1 cellular context compared by ENCODE assay signal in genomic region chr3:28320981-28321380, GRCh38.
TF ChIP-seq lines count a peak whose summit lies in the region.

No MANE protein-coding gene starts in this region.

TF ChIP-seq in HepG2, 621 proteins besides CTCF, POLR2A, EP300 and RAD21 (continued from another document and continues in another):
- no peak for TF ChIP-seq CERS6 (CRISPR knock-in tag; IDR thresholded peaks at IDR 0.05)
- TF ChIP-seq RARA (CRISPR knock-in tag; IDR thresholded peaks at IDR 0.05), result peak; percentile 70
- peak; percentile 79; the same call in 1 of the 2 replicates for TF ChIP-seq PPARG (CRISPR knock-in tag; conservative IDR thresholded peaks at IDR 0.05)
- no peak for TF ChIP-seq NFKBIZ (CRISPR knock-in tag; IDR thresholded peaks at IDR 0.05)
- no peak for TF ChIP-seq ZBTB44 (CRISPR knock-in tag; IDR thresholded peaks at IDR 0.05)
- TF ChIP-seq SKIL (CRISPR knock-in tag; IDR thresholded peaks at IDR 0.05; ENCODE audit: borderline replicate concordance), result no peak
- no peak for TF ChIP-seq PLSCR1 (CRISPR knock-in tag; IDR thresholded peaks at IDR 0.05; ENCODE audit: borderline replicate concordance)
- TF ChIP-seq SALL2 (CRISPR knock-in tag; IDR thresholded peaks at IDR 0.05), result no peak
- no peak for TF ChIP-seq ZNF441 (CRISPR knock-in tag; IDR thresholded peaks at IDR 0.05; ENCODE audit: borderline replicate concordance)
- TF ChIP-seq GATAD2A (CRISPR knock-in tag; IDR thresholded peaks at IDR 0.05), result peak; percentile 56; the same call in 1 of the 2 replicates
- TF ChIP-seq TEF (CRISPR knock-in tag; IDR thresholded peaks at IDR 0.05), result no peak
- no peak for TF ChIP-seq CENPX (CRISPR knock-in tag; IDR thresholded peaks at IDR 0.05)
- no peak for TF ChIP-seq RBFOX2 (IDR thresholded peaks at IDR 0.05; ENCODE audit: low read depth, low read length)
- TF ChIP-seq ZNF12 (CRISPR knock-in tag; IDR thresholded peaks at IDR 0.05), result no peak
- no peak for TF ChIP-seq E2F1 (CRISPR knock-in tag; IDR thresholded peaks at IDR 0.05)
- TF ChIP-seq ZNF879 (CRISPR knock-in tag; IDR thresholded peaks at IDR 0.05), result no peak
- TF ChIP-seq ZNF24 (IDR thresholded peaks at IDR 0.05), result no peak
- TF ChIP-seq MYC (CRISPR knock-in tag; IDR thresholded peaks at IDR 0.05; ENCODE audit: borderline replicate concordance), result no peak
- no peak for TF ChIP-seq RFX3 (CRISPR knock-in tag; IDR thresholded peaks at IDR 0.05)
- TF ChIP-seq CREB3 (CRISPR knock-in tag; IDR thresholded peaks at IDR 0.05), result no peak
- TF ChIP-seq ZNF773 (CRISPR knock-in tag; IDR thresholded peaks at IDR 0.05; ENCODE audit: borderline replicate concordance), result no peak
- TF ChIP-seq ZBTB40 (IDR thresholded peaks at IDR 0.05), result no peak
- no peak for TF ChIP-seq ZBTB40 (CRISPR knock-in tag; IDR thresholded peaks at IDR 0.05)
- peak; percentile 26; the same call in 1 of the 2 replicates for TF ChIP-seq SAP130 (CRISPR knock-in tag; IDR thresholded peaks at IDR 0.05; ENCODE audit: low read depth)
- TF ChIP-seq DPF2 (CRISPR knock-in tag; IDR thresholded peaks at IDR 0.05; ENCODE audit: borderline replicate concordance, low read depth), result peak; percentile 47; the same call in 1 of the 2 replicates
- TF ChIP-seq MIXL1 (CRISPR knock-in tag; IDR thresholded peaks at IDR 0.05), result no peak
- no peak for TF ChIP-seq JUNB (CRISPR knock-in tag; IDR thresholded peaks at IDR 0.05; ENCODE audit: borderline replicate concordance)
- no peak for TF ChIP-seq ZNF253 (CRISPR knock-in tag; IDR thresholded peaks at IDR 0.05; ENCODE audit: borderline replicate concordance)
- peak; percentile 43; the same call in 1 of the 2 replicates for TF ChIP-seq FOXJ3 (CRISPR knock-in tag; IDR thresholded peaks at IDR 0.05; ENCODE audit: borderline replicate concordance)
- TF ChIP-seq NR1H2 (CRISPR knock-in tag; IDR thresholded peaks at IDR 0.05; ENCODE audit: borderline replicate concordance, low read depth), result no peak
- TF ChIP-seq RFXANK (CRISPR knock-in tag; IDR thresholded peaks at IDR 0.05), result no peak
- no peak for TF ChIP-seq TARDBP (CRISPR knock-in tag; IDR thresholded peaks at IDR 0.05)
- peak; percentile 87; the same call in 1 of the 2 replicates for TF ChIP-seq HOMEZ (CRISPR knock-in tag; IDR thresholded peaks at IDR 0.05; ENCODE audit: low read depth)
- TF ChIP-seq KDM1A (CRISPR knock-in tag; IDR thresholded peaks at IDR 0.05), result no peak
